In the genomic region with DNA sequence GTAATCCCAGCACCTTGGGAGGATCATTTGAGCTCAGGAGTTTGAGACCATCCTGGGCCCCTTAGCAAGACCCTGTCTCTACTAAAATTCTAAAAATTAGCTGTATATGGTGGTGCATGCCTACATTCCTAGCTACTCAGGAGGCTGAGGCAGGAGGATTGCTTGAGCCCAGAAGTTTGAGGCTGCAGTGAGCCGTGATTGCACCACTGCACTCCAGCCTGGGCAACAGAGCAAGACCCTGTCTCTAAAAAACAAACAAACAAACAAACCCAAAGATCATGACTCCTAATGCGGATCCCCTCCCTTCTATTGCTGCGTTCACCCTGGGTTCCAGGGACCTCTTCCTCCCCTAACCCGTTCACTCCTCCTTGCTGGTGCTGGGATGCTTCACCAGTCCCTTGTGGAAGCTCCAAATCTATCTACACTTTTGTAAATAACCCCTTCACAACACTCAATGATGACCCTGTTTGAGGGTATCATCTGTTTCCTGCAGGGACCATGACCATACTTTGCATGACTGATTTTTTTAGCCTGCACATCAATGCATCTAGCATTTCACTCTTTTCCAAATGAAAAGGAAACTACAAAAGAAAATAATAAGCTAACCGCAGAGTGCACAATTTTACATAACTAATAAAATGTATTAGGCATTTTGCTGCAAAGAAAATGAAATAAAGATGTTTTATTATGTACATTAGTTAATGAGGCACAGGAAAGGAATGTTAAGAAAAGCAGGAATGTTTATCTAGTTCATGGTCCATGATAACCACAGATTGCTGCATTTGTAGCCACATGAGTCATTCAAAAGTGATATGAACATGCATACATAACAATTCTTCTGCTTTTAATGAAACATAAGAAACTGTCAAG, we compare ENCODE assay signal across 12 cellular contexts. TPM values are rescaled to one million over a fixed set of nuclear protein-coding genes. Genes with fewer than 3 reads are reported as not detected.
DNase-seq lines count a peak whose midpoint lies in the region; ATAC-seq and TF ChIP-seq lines count a peak whose summit lies in the region.
"Had no signal": no experiment of that assay in that cellular context is flagged by ENCODE, and none has a peak within 500 bp of the region (broad histone marks: within the 10 kb centered on the region; RNA-seq: fewer than 3 reads in every experiment).

No MANE protein-coding gene starts in this region.

- ATAC-seq in GM19467 (IDR thresholded peaks at IDR 0.05; ENCODE audit: unreplicated experiment), result no peak
- ATAC-seq in GM21423 (IDR thresholded peaks at IDR 0.05; ENCODE audit: unreplicated experiment), result no peak
- ATAC-seq: mucosa of descending colon, T-cell had no signal

- DNase-seq in AG09309 (ENCODE audit: low read depth) (peak; percentile 88), HT-29 (ENCODE audit: low spot score) (peak; percentile 38), astrocyte of the hippocampus (ENCODE audit: low read depth, low spot score) (peak; percentile 81), kidney glomerular epithelial cell (lab: John Stamatoyannopoulos, UW) (peak; percentile 89), cortex of kidney (lab: John Stamatoyannopoulos, UW) (no peak), GM19240 (ENCODE audit: insufficient read length, low spot score) (no peak)
- DNase-seq: mucosa of descending colon, NCI-H524, sigmoid colon, T-cell had no signal

- no peak for TF ChIP-seq CTCF in AG09309 (IDR thresholded peaks at IDR 0.05; ENCODE audit: control insufficient read depth, insufficient read depth, low read depth, low read length, missing control alignments)

- no peak overlapping the region for H3K4me3 ChIP-seq in AG09309 (ENCODE audit: control insufficient read depth, low read depth, low read length)
- H3K4me3 ChIP-seq: mucosa of descending colon, sigmoid colon had no signal

RNA-seq across cellular contexts. Expression of a gene that starts 30.5 kb away (rescaled TPM):
- total RNA-seq in HT-29 (2014; rRNA removed; shearing (Covaris generic)), result 0.44 TPM in 1 of 2 replicates, not detected in the other

Comparison
In these comparisons a context has a peak if more than half of its experiments do, and no peak if none do; other contexts are left out.
1. DNase-seq: peak in AG09309 (single experiment), HT-29 (single experiment), astrocyte of the hippocampus (single experiment) and kidney glomerular epithelial cell (single experiment); none in cortex of kidney (single experiment) and GM19240 (single experiment).